Comparison of ENCODE assay signal across 17 cellular contexts in genomic region chr3:63387568-63387967, GRCh38.
DNase-seq lines count a peak whose midpoint lies in the region; ATAC-seq and TF ChIP-seq lines count a peak whose summit lies in the region.
"Had no signal": no experiment of that assay in that cellular context is flagged by ENCODE, and none has a peak within 500 bp of the region (broad histone marks: within the 10 kb centered on the region; RNA-seq: fewer than 3 reads in every experiment).

No MANE protein-coding gene starts in this region.

- no peak overlapping the region for H3K4me3 Mint-ChIP-seq in neural crest cell
- H3K4me3 Mint-ChIP-seq: activated CD8-positive, alpha-beta memory T cell treated with anti-CD3 and anti-CD28 coated beads, Interleukin-2, amount 10 ng/mL, durations not matched to agents 7 days and 5 days; CD8-positive, alpha-beta T cell; stimulated activated naive B cell treated with anti-CD40 and anti-IgM and Interleukin-4, amounts not matched to agents 10 μg/mL and 1 μg/mL and 100 μg/mL, for 72 hours; type B pancreatic cell had no signal

- H3K9me3 Mint-ChIP-seq in neural crest cell = no peaks in the 10 kb centered on the region
- H3K9me3 Mint-ChIP-seq: CD8-positive, alpha-beta T cell; stimulated activated naive B cell treated with anti-CD40 and anti-IgM and Interleukin-4, amounts not matched to agents 10 μg/mL and 1 μg/mL and 100 μg/mL, for 72 hours had no signal

- H3K27me3 Mint-ChIP-seq in neural crest cell (ENCODE audit: low read depth) = no peaks in the 10 kb centered on the region
- H3K27me3 Mint-ChIP-seq: activated CD8-positive, alpha-beta memory T cell treated with anti-CD3 and anti-CD28 coated beads, Interleukin-2, amount 10 ng/mL, durations not matched to agents 7 days and 5 days had no signal

- TF ChIP-seq POLR2A in GM18505 (IDR thresholded peaks at IDR 0.05; ENCODE audit: borderline replicate concordance, extremely low read depth, insufficient read depth, insufficient read length) = no peak

- peaks cover 9% of the 10 kb centered on the region for H3K4me1 Mint-ChIP-seq in neural crest cell
- H3K4me1 Mint-ChIP-seq: activated CD8-positive, alpha-beta memory T cell treated with anti-CD3 and anti-CD28 coated beads, Interleukin-2, amount 10 ng/mL, durations not matched to agents 7 days and 5 days; stimulated activated naive B cell treated with anti-CD40 and anti-IgM and Interleukin-4, amounts not matched to agents 10 μg/mL and 1 μg/mL and 100 μg/mL, for 72 hours had no signal

- H3K27ac Mint-ChIP-seq in neural crest cell (ENCODE audit: unreplicated experiment) = peak overlapping the region; percentile 39
- H3K27ac Mint-ChIP-seq: activated CD8-positive, alpha-beta memory T cell treated with anti-CD3 and anti-CD28 coated beads, Interleukin-2, amount 10 ng/mL, durations not matched to agents 7 days and 5 days; CD8-positive, alpha-beta T cell; stimulated activated naive B cell treated with anti-CD40 and anti-IgM and Interleukin-4, amounts not matched to agents 10 μg/mL and 1 μg/mL and 100 μg/mL, for 72 hours; type B pancreatic cell had no signal

- DNase-seq in EH (ENCODE audit: low read depth) (peak; percentile 3), M059J (ENCODE audit: low read depth) (peak; percentile 68), fibroblast of peridontal ligament (ENCODE audit: extremely low read depth) (peak; percentile 22), neural crest cell (ENCODE audit: low read depth, low spot score) (no peak)
- no peak for DNase-seq in activated CD4-positive, alpha-beta T cell treated with anti-CD3 and anti-CD28 coated beads, Interleukin-2, amount 50 U/mL, for 4 hours
- DNase-seq: activated CD8-positive, alpha-beta memory T cell treated with anti-CD3 and anti-CD28 coated beads, Interleukin-2, amount 10 ng/mL, durations not matched to agents 7 days and 5 days; CD8-positive, alpha-beta T cell; DND-41; GOT3; hypothalamus; KBM-7; NCI-H1092 treated with DMSO at 0.1 percent for 48 hours; stimulated activated naive B cell treated with anti-CD40 and anti-IgM and Interleukin-4, amounts not matched to agents 10 μg/mL and 1 μg/mL and 100 μg/mL, for 72 hours had no signal

- no peak for TF ChIP-seq CTCF in neural crest cell (conservative IDR thresholded peaks at IDR 0.05)

- no peaks in the 10 kb centered on the region for H3K36me3 Mint-ChIP-seq in neural crest cell (ENCODE audit: low read depth)
- H3K36me3 Mint-ChIP-seq: activated CD8-positive, alpha-beta memory T cell treated with anti-CD3 and anti-CD28 coated beads, Interleukin-2, amount 10 ng/mL, durations not matched to agents 7 days and 5 days; CD8-positive, alpha-beta T cell; stimulated activated naive B cell treated with anti-CD40 and anti-IgM and Interleukin-4, amounts not matched to agents 10 μg/mL and 1 μg/mL and 100 μg/mL, for 72 hours; type B pancreatic cell had no signal

- ATAC-seq in HG02884 (IDR thresholded peaks at IDR 0.05; ENCODE audit: unreplicated experiment) = no peak
- ATAC-seq in GM18505 (IDR thresholded peaks at IDR 0.05; ENCODE audit: unreplicated experiment) = no peak
- ATAC-seq in HG02938 (IDR thresholded peaks at IDR 0.05; ENCODE audit: unreplicated experiment) = no peak
- ATAC-seq: activated CD8-positive, alpha-beta memory T cell treated with anti-CD3 and anti-CD28 coated beads, Interleukin-2, amount 10 ng/mL, durations not matched to agents 7 days and 5 days; CD8-positive, alpha-beta T cell; stimulated activated naive B cell treated with anti-CD40 and anti-IgM and Interleukin-4, amounts not matched to agents 10 μg/mL and 1 μg/mL and 100 μg/mL, for 72 hours had no signal

Comparison
In these comparisons a context has a peak if more than half of its experiments do, and no peak if none do; other contexts are left out.
1. DNase-seq: peak in EH (single experiment), M059J (single experiment) and fibroblast of peridontal ligament (single experiment); none in neural crest cell (single experiment) and activated CD4-positive, alpha-beta T cell treated with anti-CD3 and anti-CD28 coated beads, Interleukin-2, amount 50 U/mL, for 4 hours (0 of 2).